14 cellular contexts compared by ENCODE assay signal in genomic region chr14:36973806-36974442, GRCh38.
DNase-seq lines count a peak whose midpoint lies in the region; ATAC-seq and TF ChIP-seq lines count a peak whose summit lies in the region.
"Had no signal": no experiment of that assay in that cellular context is flagged by ENCODE, and none has a peak within 500 bp of the region (broad histone marks: within the 10 kb centered on the region; RNA-seq: fewer than 3 reads in every experiment).

No MANE protein-coding gene starts in this region.

- H3F3A ChIP-seq in GM23248 (ENCODE audit: insufficient read depth) = peaks cover 19% of the 10 kb centered on the region

- H3K27ac Mint-ChIP-seq in mesothelial cell of epicardium = no peak overlapping the region
- H3K27ac Mint-ChIP-seq: effector memory CD8-positive, alpha-beta T cell had no signal

- H3K4me3 ChIP-seq in GM23248 (peak overlapping the region; percentile 8; the same call in 1 of the 2 replicates), ascending aorta (no peak overlapping the region), foreskin fibroblast (ENCODE audit: low read depth in 1 of 2, low read length in 2 of 2) (no peak overlapping the region), tibial artery (no peak overlapping the region)

- H3K27me3 Mint-ChIP-seq in mesothelial cell of epicardium (ENCODE audit: low read depth) = no peaks in the 10 kb centered on the region
- H3K27me3 Mint-ChIP-seq: effector memory CD8-positive, alpha-beta T cell had no signal

- H3K9me3 ChIP-seq in GM23248 (ENCODE audit: low read depth) (no peaks in the 10 kb centered on the region), ascending aorta (no peaks in the 10 kb centered on the region), tibial artery (no peaks in the 10 kb centered on the region)

- no peaks in the 10 kb centered on the region for H3K4me1 Mint-ChIP-seq in mesothelial cell of epicardium

- no peak for TF ChIP-seq CTCF in ascending aorta (IDR thresholded peaks at IDR 0.05)
- no peak for TF ChIP-seq CTCF in foreskin fibroblast (IDR thresholded peaks at IDR 0.05; ENCODE audit: low read depth, low read length)
- no peak for TF ChIP-seq CTCF in tibial artery (IDR thresholded peaks at IDR 0.05)
- no peak for TF ChIP-seq CTCF in mesothelial cell of epicardium (IDR thresholded peaks at IDR 0.05; ENCODE audit: unreplicated experiment)

- peaks cover 31% of the 10 kb centered on the region for H3K4me1 ChIP-seq in GM23248 (ENCODE audit: insufficient read depth)
- peaks cover 0 to 10% of the 10 kb centered on the region in 2 donors for H3K4me1 ChIP-seq in ascending aorta
- peaks cover 0 to 9% (median 3%) of the 10 kb centered on the region in 4 donors for H3K4me1 ChIP-seq in tibial artery

- DNase-seq in GM23248 (peak; percentile 86), ascending aorta (ENCODE audit: low spot score in 2 of 2) (no peak), foreskin fibroblast (peak; percentile 34 to 65), tibial artery (no peak), mesothelial cell of epicardium (ENCODE audit: low spot score in 2 of 2, unreplicated experiment in 2 of 2) (no peak)
- DNase-seq: activated CD4-positive, CD25-positive, alpha-beta regulatory T cell; activated T-cell treated with anti-CD3 and anti-CD28 coated beads, Interleukin-2, amount 50 U/mL, for 1 hour; amniotic stem cell; effector memory CD8-positive, alpha-beta T cell; H9; NCI-H748 treated with DMSO at 0.1 percent for 48 hours had no signal

- no peaks in the 10 kb centered on the region for H3K9me3 Mint-ChIP-seq in mesothelial cell of epicardium
- H3K9me3 Mint-ChIP-seq: H9 had no signal

- H4K20me1 ChIP-seq in GM23248 (ENCODE audit: insufficient read depth) = no peaks in the 10 kb centered on the region

- peak overlapping the region; percentile 44 for H2AFZ ChIP-seq in GM23248

- ATAC-seq in HG02588 (IDR thresholded peaks at IDR 0.05; ENCODE audit: unreplicated experiment) (no peak), HG03045 (IDR thresholded peaks at IDR 0.05; ENCODE audit: unreplicated experiment) (no peak)
- ATAC-seq: effector memory CD8-positive, alpha-beta T cell; HepG2 had no signal

- H3K27ac ChIP-seq in GM23248 (peak overlapping the region; percentile 42), ascending aorta (peak overlapping the region; percentile 68), tibial artery (peak overlapping the region; percentile 12 to 35)

- no peaks in the 10 kb centered on the region for H3K27me3 ChIP-seq in GM23248 (replicated peaks; ENCODE audit: insufficient read depth)
- H3K27me3 ChIP-seq in ascending aorta = no peaks in the 10 kb centered on the region
- H3K27me3 ChIP-seq in tibial artery = no peaks in the 10 kb centered on the region

- H3K79me2 ChIP-seq in GM23248 (ENCODE audit: insufficient read depth) = no peaks in the 10 kb centered on the region

- in situ Hi-C loops in GM23248 (cut with MboI) = no loop called here

- intact Hi-C loops in ascending aorta (cut with DNase I) (loop anchor here (5.0 kb wide), 2 partner anchors 63 to 143 kb away; no protein-coding TSS in a partner anchor), tibial artery (cut with DNase I; ENCODE audit: low total_unique reads) (no loop called here)

- 0% methylated on average over 1 of the region's 1 CpG for WGBS in GM23248 (ENCODE audit: low coverage in 1 of 2, low lambda C conversion rate in 2 of 2, missing lambda C conversion rate in 2 of 2), 2 experiments

- H3K4me2 ChIP-seq in GM23248 (ENCODE audit: unreplicated experiment) = peak overlapping the region; percentile 14

- no peaks in the 10 kb centered on the region for H3K36me3 Mint-ChIP-seq in mesothelial cell of epicardium

- H3K9me2 ChIP-seq in GM23248 (ENCODE audit: insufficient read depth) = no peaks in the 10 kb centered on the region

- H3K36me3 ChIP-seq in GM23248 (ENCODE audit: low read depth) (no peaks in the 10 kb centered on the region), ascending aorta (no peaks in the 10 kb centered on the region), tibial artery (no peaks in the 10 kb centered on the region)

- no peak overlapping the region for H3K9ac ChIP-seq in GM23248

- H3K4me3 Mint-ChIP-seq in mesothelial cell of epicardium = no peak overlapping the region
- H3K4me3 Mint-ChIP-seq: effector memory CD8-positive, alpha-beta T cell; H9 had no signal

Comparison
In these comparisons a context has a peak if more than half of its experiments do, and no peak if none do; other contexts are left out.
1. DNase-seq: peak in GM23248 (single experiment) and foreskin fibroblast (2 of 2); none in ascending aorta (0 of 2), tibial artery (0 of 2) and mesothelial cell of epicardium (0 of 2).
2. Peak in every context shown above with its lines, with median percentiles within 50 percentile points of each other: H3K27ac ChIP-seq.